ENCODE assay signal across 8 cellular contexts in the genomic region with DNA sequence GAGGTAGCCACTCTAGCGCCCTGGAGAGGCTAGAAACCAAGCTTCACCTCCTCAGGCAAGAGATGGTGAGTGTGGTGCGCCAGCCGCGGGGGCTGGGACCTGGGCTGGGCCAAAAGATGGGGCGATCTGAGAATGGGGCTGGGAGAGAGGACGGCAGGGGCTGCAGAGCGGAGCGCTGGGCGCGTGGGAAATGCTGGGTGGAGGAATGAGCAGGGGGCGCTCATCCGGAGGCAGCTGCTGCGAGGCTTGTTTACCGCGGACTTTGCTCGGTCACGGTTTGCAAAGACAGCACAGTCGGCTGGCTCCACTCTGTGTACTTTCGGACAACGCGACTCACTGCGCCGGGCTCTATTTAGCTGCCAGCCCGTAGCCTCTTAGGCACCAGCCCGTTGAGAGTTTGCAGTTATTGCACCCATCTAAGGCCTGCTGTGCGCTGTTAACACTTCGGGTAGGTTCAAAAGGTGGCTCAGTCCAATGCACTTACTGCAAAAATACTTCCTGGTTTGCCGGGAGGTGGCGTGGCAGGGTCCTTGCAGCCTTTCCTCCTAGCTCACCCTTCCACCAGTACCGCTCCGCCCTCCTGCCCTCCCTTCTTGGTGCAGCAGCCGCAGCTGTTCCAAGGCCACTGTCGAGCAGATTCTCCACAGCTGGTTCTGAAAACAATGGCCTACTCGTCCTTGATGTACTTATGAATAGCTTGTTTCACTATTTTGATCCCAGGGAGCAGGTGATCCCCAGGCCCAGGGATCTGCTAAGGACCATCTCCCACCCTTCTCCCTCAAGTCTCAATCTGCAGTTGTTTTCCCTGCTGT. TPM values are rescaled to one million over a fixed set of nuclear protein-coding genes. Genes with fewer than 3 reads are reported as not detected.
DNase-seq lines count a peak whose midpoint lies in the region; ATAC-seq, FAIRE-seq and TF ChIP-seq lines count a peak whose summit lies in the region.

No MANE protein-coding gene starts in this region.

- peaks cover 24% of the 10 kb centered on the region for H3K4me1 ChIP-seq in HepG2 (ENCODE audit: insufficient read depth, low read length)

- no peaks in the 10 kb centered on the region for H4K20me1 ChIP-seq in HepG2 (ENCODE audit: insufficient read depth, low read length)

- H3K4me3 ChIP-seq in HepG2 (replicated peaks in 1 of 3; ENCODE audit: insufficient read depth in 1 of 3, low read depth in 2 of 3, low read length in 3 of 3), result peak overlapping the region; percentile 74 to 90 (median 84)

- peak; percentile 82 to 88 for TF ChIP-seq POLR2A in HepG2 (IDR thresholded peaks at IDR 0.05; ENCODE audit: insufficient read depth in 1 of 2, low read depth in 2 of 2, low read length in 2 of 2)

- H3K27me3 ChIP-seq in HepG2 (ENCODE audit: control insufficient read depth in 1 of 2, insufficient read depth in 2 of 2, low read length in 2 of 2), result no peaks in the 10 kb centered on the region; a peak in 1 of 5 replicates

- CTCF ChIA-PET in HepG2 (lab: Yijun Ruan, JAX; ENCODE audit: low intra/inter-chr PET ratio, low total read pairs), result interaction anchor here (0.9 to 1.3 kb wide), 2 partner anchors 41 to 109 kb away, joined by 3 to 7 read pairs; no protein-coding TSS in a partner anchor

- H3K36me3 ChIP-seq in HepG2 (replicated peaks in 1 of 2; ENCODE audit: control insufficient read depth in 1 of 2, insufficient read depth in 2 of 2, low read length in 2 of 2), result no peaks in the 10 kb centered on the region

- intact Hi-C loops in HepG2 (cut with micrococcal nuclease; ENCODE audit: unreplicated experiment), result loop anchor here (1.0 to 2.0 kb wide), 3 partner anchors 41 to 109 kb away; no protein-coding TSS in a partner anchor

- peak; percentile 48; the same call in 1 of the 2 replicates for TF ChIP-seq RAD21 in HepG2 (CRISPR knock-in tag; IDR thresholded peaks at IDR 0.05)

- in situ Hi-C loops in HepG2 (cut with HindIII; ENCODE audit: extremely low pct_ligation_motif_present, low pct_unique_long_range_greater_than_20kb), result loop anchor here (5.0 to 10.0 kb wide), 2 partner anchors 41 to 51 kb away; no protein-coding TSS in a partner anchor

- WGBS in HepG2 (ENCODE audit: low lambda C conversion rate), result 1% methylated on average over 31 of the region's 34 CpGs

- peak; percentile 72 for TF ChIP-seq CTCF in HepG2 (CRISPR knock-in tag; IDR thresholded peaks at IDR 0.05)

- DNase-seq in EH (ENCODE audit: low read depth) (peak; percentile 81), LHCN-M2 (ENCODE audit: low read depth) (peak; percentile 95), RCC 7860 (ENCODE audit: low spot score) (peak; percentile 73), ecto neural progenitor cell (ENCODE audit: low spot score) (peak; percentile 83), HepG2 (ENCODE audit: low spot score) (peak; percentile 88), substantia nigra (lab: John Stamatoyannopoulos, UW) (peak; percentile 31 to 89 (median 75)), SIG-M5 (lab: John Stamatoyannopoulos, UW) (no peak)

- POLR2A ChIA-PET in HepG2 (lab: Yijun Ruan, JAX), result interaction anchor here (0.8 to 7.4 kb wide), 12 partner anchors 8 to 53 kb away, joined by 3 to 342 read pairs (median 9); no protein-coding TSS in a partner anchor

- H3K9ac ChIP-seq in HepG2 (ENCODE audit: insufficient read depth, low read depth, low read length), result peak overlapping the region; percentile 86

- H3K79me2 ChIP-seq in HepG2 (ENCODE audit: insufficient read depth, low read length), result peaks cover 41% of the 10 kb centered on the region

- H3K27ac ChIP-seq in HepG2 (ENCODE audit: extremely low read length, insufficient read depth, low read length) (peak overlapping the region; percentile 97), substantia nigra (ENCODE audit: low read depth, low read length, poor library complexity, severe bottlenecking) (peak overlapping the region; percentile 96)

- peak overlapping the region; percentile 85 for H3K4me2 ChIP-seq in HepG2 (ENCODE audit: low read depth, low read length)

- TF ChIP-seq EP300 in HepG2 (IDR thresholded peaks at IDR 0.05; ENCODE audit: low read depth in 2 of 2, low read length in 2 of 2) (peak; percentile 60 to 67; a peak in 2 of 4 replicates), HepG2 (CRISPR knock-in tag; IDR thresholded peaks at IDR 0.05; ENCODE audit: borderline replicate concordance) (peak; percentile 43; the same call in 1 of the 2 replicates)

- ATAC-seq in GM21723 (IDR thresholded peaks at IDR 0.05; ENCODE audit: unreplicated experiment) (peak; percentile 88), HepG2 (peak; percentile 93)

- BruUV-seq in HepG2 (replicated peaks; lab: Mats Ljungman, UMichigan), result no TSS peak

- no peaks in the 10 kb centered on the region for H3K9me3 ChIP-seq in HepG2 (ENCODE audit: low read length)

- peak; percentile 42 for FAIRE-seq in RCC 7860 (lab: Jason Lieb, UNC)
- FAIRE-seq in HepG2 (lab: Jason Lieb, UNC), result peak; percentile 43

- peak overlapping the region; percentile 56 for H2AFZ ChIP-seq in HepG2 (ENCODE audit: low read length)

TF ChIP-seq in HepG2, 621 proteins besides CTCF, POLR2A, EP300 and RAD21 (continues in another document):
- TF ChIP-seq KDM3A (CRISPR knock-in tag; IDR thresholded peaks at IDR 0.05; ENCODE audit: low read depth) (0 out of 2 replicates have a peak, but pooled peaks have one; percentile 48), ZBTB3 (CRISPR knock-in tag; IDR thresholded peaks at IDR 0.05; ENCODE audit: borderline replicate concordance, low read depth) (peak; percentile 69; the same call in 1 of the 2 replicates), SP140L (CRISPR knock-in tag; IDR thresholded peaks at IDR 0.05; ENCODE audit: borderline replicate concordance) (no peak), SRSF4 (IDR thresholded peaks at IDR 0.05; ENCODE audit: low read depth, low read length, poor library complexity, severe bottlenecking) (no peak), HOXA3 (CRISPR knock-in tag; IDR thresholded peaks at IDR 0.05) (peak; percentile 88), EED (CRISPR knock-in tag; IDR thresholded peaks at IDR 0.05) (peak; percentile 65; the same call in 1 of the 2 replicates), NFKB2 (CRISPR knock-in tag; IDR thresholded peaks at IDR 0.05; ENCODE audit: borderline replicate concordance) (peak; percentile 84; the same call in 1 of the 2 replicates)
- TF ChIP-seq, protein P1, sequence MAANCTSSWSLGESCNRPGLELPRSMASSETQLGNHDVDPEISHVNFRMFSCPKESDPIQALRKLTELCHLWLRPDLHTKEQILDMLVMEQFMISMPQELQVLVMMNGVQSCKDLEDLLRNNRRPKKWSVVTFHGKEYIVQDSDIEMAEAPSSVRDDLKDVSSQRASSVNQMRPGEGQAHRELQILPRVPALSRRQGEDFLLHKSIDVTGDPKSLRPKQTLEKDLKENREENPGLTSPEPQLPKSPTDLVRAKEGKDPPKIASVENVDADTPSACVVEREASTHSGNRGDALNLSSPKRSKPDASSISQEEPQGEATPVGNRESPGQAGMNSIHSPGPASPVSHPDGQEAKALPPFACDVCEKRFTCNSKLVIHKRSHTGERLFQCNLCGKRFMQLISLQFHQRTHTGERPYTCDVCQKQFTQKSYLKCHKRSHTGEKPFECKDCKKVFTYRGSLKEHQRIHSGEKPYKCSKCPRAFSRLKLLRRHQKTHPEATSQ (CRISPR knock-in tag; IDR thresholded peaks at IDR 0.05; ENCODE audit: borderline replicate concordance), result peak; percentile 94
- TF ChIP-seq, protein P2, sequence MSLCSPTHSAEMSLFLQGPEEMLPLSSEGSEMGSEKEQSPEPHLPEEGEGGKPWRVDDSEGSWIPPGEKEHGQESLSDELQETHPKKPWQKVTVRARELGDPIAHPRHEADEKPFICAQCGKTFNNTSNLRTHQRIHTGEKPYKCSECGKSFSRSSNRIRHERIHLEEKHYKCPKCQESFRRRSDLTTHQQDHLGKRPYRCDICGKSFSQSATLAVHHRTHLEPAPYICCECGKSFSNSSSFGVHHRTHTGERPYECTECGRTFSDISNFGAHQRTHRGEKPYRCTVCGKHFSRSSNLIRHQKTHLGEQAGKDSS (CRISPR knock-in tag; IDR thresholded peaks at IDR 0.05; ENCODE audit: borderline replicate concordance, low read depth), result peak; percentile 92; the same call in 1 of the 2 replicates
- TF ChIP-seq, protein P3, sequence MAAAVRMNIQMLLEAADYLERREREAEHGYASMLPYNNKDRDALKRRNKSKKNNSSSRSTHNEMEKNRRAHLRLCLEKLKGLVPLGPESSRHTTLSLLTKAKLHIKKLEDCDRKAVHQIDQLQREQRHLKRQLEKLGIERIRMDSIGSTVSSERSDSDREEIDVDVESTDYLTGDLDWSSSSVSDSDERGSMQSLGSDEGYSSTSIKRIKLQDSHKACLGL (CRISPR knock-in tag; IDR thresholded peaks at IDR 0.05), result peak; percentile 86; the same call in 1 of the 2 replicates

RNA-seq across cellular contexts. Expression of a gene that starts 1.3 kb away (rescaled TPM):
- total RNA-seq in LHCN-M2 (2014; rRNA removed), result 3.3 and 4.4 TPM in 2 replicates
- 2.2 TPM for polyA plus RNA-seq in LHCN-M2 (2012)
- 6.5 and 6.7 TPM in 2 replicates for total RNA-seq in HepG2 (2016; rRNA removed; fragmentation: Illumina TruSeq; extraction: Trizol)
- 1.7 and 2.1 TPM in 2 replicates for total RNA-seq in HepG2 (2016; cell fraction: cytosol; rRNA removed; fragmentation: Illumina TruSeq; extraction: Trizol; ENCODE audit: low read depth)
- 6.2 and 7.1 TPM in 2 replicates for total RNA-seq in HepG2 (2016; cell fraction: insoluble cytoplasmic fraction; rRNA removed; fragmentation: Illumina TruSeq; extraction: Trizol)
- 4.6 and 5.0 TPM in 2 replicates for total RNA-seq in HepG2 (2016; cell fraction: membrane; rRNA removed; fragmentation: Illumina TruSeq; extraction: Trizol)
- total RNA-seq in HepG2 (2016; cell fraction: nucleus; rRNA removed; fragmentation: Illumina TruSeq; extraction: Trizol), result 10.9 and 12.5 TPM in 2 replicates
- 16.6 and 20.6 TPM in 2 replicates for polyA plus RNA-seq in HepG2 (2011; rRNA removed)
- 13.0 and 19.1 TPM in 2 replicates for polyA plus RNA-seq in HepG2 (2011; cell fraction: cytosol; rRNA removed)
- polyA plus RNA-seq in HepG2 (2011; cell fraction: nucleus; rRNA removed), result 15.2 and 19.1 TPM in 2 replicates
- polyA plus RNA-seq in HepG2 (2012), result 18.4 and 22.0 TPM in 2 replicates
- 1.7 and 2.0 TPM in 2 replicates for polyA plus RNA-seq in HepG2 (2016; cell fraction: cytosol; fragmentation: Illumina TruSeq; extraction: Trizol; ENCODE audit: low read depth)
- polyA plus RNA-seq in HepG2 (2016; cell fraction: insoluble cytoplasmic fraction; fragmentation: Illumina TruSeq; extraction: Trizol; ENCODE audit: low read depth), result 8.2 and 9.1 TPM in 2 replicates
- polyA plus RNA-seq in HepG2 (2016; cell fraction: membrane; fragmentation: Illumina TruSeq; extraction: Trizol; ENCODE audit: low read depth), result 3.9 and 4.5 TPM in 2 replicates
- polyA plus RNA-seq in HepG2 (2016; cell fraction: nucleus; fragmentation: Illumina TruSeq; extraction: Trizol; ENCODE audit: insufficient read depth, low read depth), result 9.3 and 12.2 TPM in 2 replicates
- 9.5 and 19.8 TPM in 2 replicates for polyA minus RNA-seq in HepG2 (2011; rRNA and poly(A)+ RNA removed; ENCODE audit: low replicate concordance)
- 10.3 TPM in 2 replicates for polyA minus RNA-seq in HepG2 (2011; cell fraction: cytosol; rRNA and poly(A)+ RNA removed)
- polyA minus RNA-seq in HepG2 (2011; cell fraction: nucleus; rRNA and poly(A)+ RNA removed), result 44.4 and 63.9 TPM in 2 replicates
